8 cellular contexts compared by ENCODE assay signal in the genomic region with DNA sequence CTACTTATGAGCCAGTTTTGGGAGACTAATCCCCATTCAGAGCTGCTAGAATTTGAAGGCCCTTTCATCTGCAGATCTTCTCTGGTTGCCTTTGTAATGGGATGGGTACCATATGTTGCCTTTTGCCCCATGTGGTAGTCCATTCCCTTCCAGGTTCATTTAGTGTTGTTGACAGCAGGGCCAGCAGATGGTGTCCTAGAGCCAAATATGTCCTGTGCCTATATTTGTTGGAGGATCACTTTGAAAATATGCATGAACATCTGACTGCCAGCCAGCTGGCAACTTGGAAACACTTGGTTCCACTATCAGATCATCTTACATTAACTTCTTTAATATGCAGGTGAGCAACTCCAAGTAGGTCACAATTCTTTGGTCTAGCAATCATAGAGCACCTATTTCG. TPM values are rescaled to one million over a fixed set of nuclear protein-coding genes. Genes with fewer than 3 reads are reported as not detected.
DNase-seq lines count a peak whose midpoint lies in the region; FAIRE-seq and TF ChIP-seq lines count a peak whose summit lies in the region.

No MANE protein-coding gene starts in this region.

- H3K27ac ChIP-seq in sigmoid colon, result peak overlapping the region in 1 of 4 donors; percentile 3

- TF ChIP-seq CTCF in GM20000 (IDR thresholded peaks at IDR 0.05; ENCODE audit: extremely low read depth, missing control alignments) (peak; percentile 39), glutamatergic neuron (IDR thresholded peaks at IDR 0.05; ENCODE audit: partially characterized antibody, unreplicated experiment) (peak; percentile 34), sigmoid colon (IDR thresholded peaks at IDR 0.05) (peak; percentile 31 to 67 (median 64))

- TF ChIP-seq EP300 in sigmoid colon (IDR thresholded peaks at IDR 0.05), result no peak

- H3K27me3 ChIP-seq in sigmoid colon, result no peaks in the 10 kb centered on the region

- DNase-seq in DMS153 (lab: John Stamatoyannopoulos, UW) (peak; percentile 57), GM20000 (ENCODE audit: low spot score) (peak; percentile 33), KBM-7 (peak; percentile 51), RCC 7860 (ENCODE audit: low spot score) (peak; percentile 23), glutamatergic neuron (peak; percentile 48), sigmoid colon (peak; percentile 76), cortex of kidney (lab: John Stamatoyannopoulos, UW) (no peak)
- DNase-seq in activated gamma-delta T cell treated with anti-CD3 and anti-CD28 coated beads, Interleukin-2, amount 50 U/mL, for 16 hours (ENCODE audit: low read depth), result peak; percentile 9

- no peak for FAIRE-seq in RCC 7860 (lab: Jason Lieb, UNC)

- intact Hi-C loops in sigmoid colon (cut with DNase I), result loop anchor here (1.0 to 10.0 kb wide), 4 partner anchors 249 to 686 kb away; no protein-coding TSS in a partner anchor

- no peak overlapping the region for H3K4me3 Mint-ChIP-seq in glutamatergic neuron (ENCODE audit: unreplicated experiment)

- peaks cover 1% of the 10 kb centered on the region for H3K9me3 Mint-ChIP-seq in glutamatergic neuron (ENCODE audit: unreplicated experiment)

- H3K36me3 ChIP-seq in sigmoid colon, result no peaks in the 10 kb centered on the region

- peaks cover 0 to 1% (median 0%) of the 10 kb centered on the region in 4 donors for H3K9me3 ChIP-seq in sigmoid colon

- H3K27me3 Mint-ChIP-seq in glutamatergic neuron (ENCODE audit: unreplicated experiment), result peaks cover 2% of the 10 kb centered on the region

- in situ Hi-C loops in KBM-7 (cut with MboI; ENCODE audit: low pct_unique_long_range_greater_than_20kb, low sequenced_read_pairs), result loop anchor here (25.0 kb wide), 1 partner anchor 671 kb away; the partner anchor contains the start of gene BMP3

- peaks cover 9% of the 10 kb centered on the region for H3K36me3 Mint-ChIP-seq in glutamatergic neuron (ENCODE audit: unreplicated experiment)

- H3K27ac Mint-ChIP-seq in glutamatergic neuron (ENCODE audit: unreplicated experiment), result peak overlapping the region; percentile 67

- no peak for TF ChIP-seq POLR2A in sigmoid colon (IDR thresholded peaks at IDR 0.05)

- H3K4me3 ChIP-seq in sigmoid colon, result no peak overlapping the region

- peaks cover 4% of the 10 kb centered on the region for H3K4me1 Mint-ChIP-seq in glutamatergic neuron (ENCODE audit: low read depth, unreplicated experiment)

- H3K4me1 ChIP-seq in sigmoid colon, result peaks cover 0 to 5% (median 3%) of the 10 kb centered on the region in 4 donors

- 69 to 82% methylated on average over 1 of the region's 1 CpG for WGBS in sigmoid colon, 2 donors

RNA-seq across cellular contexts. Expression of gene CFAP299, which starts 30.4 kb away (rescaled TPM):
- total RNA-seq in glutamatergic neuron (ENCODE audit: unreplicated experiment), result not detected
- 1 to 10 TPM in 1 of 4 donors, not detected in 3; 1.4 TPM for total RNA-seq in sigmoid colon
- polyA plus RNA-seq in sigmoid colon, result not detected
